13 cellular contexts compared by ENCODE assay signal in the genomic region with DNA sequence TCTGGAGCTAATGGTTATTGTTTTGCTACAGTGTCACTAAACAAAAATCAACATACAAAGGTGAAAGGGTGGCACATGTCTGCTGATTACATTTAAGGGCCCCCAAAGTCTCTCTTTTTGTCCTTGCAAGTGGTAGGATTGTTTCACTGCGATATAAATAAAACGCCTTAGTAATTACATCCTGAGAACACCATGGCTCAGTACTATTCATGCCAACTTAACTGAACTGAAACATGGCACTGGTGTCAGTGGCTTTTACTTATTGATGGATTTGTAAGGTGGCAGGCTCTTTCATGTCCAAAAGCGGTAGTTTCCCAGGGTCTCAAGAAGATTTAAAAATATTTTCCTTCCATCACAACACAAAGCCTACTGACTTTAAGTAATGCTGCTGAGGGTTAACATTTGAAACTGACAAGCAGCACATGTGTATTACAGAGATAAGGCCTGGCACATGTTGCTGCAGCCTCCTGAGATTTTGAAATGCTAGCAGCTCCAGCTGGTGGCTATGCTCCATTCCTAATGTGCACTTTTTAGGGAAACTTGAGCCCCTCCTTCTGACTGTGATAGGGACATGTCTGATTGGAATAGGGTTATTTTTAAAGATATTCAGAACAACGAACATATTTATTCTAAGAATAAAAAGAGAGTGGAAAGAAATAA.
A peak's percentile ranks its signal among the peaks of the same experiment; 100 is the strongest.
DNase-seq lines count a peak whose midpoint lies in the region; ATAC-seq and TF ChIP-seq lines count a peak whose summit lies in the region.
"Had no signal": no experiment of that assay in that cellular context is flagged by ENCODE, and none has a peak within 500 bp of the region (broad histone marks: within the 10 kb centered on the region; RNA-seq: fewer than 3 reads in every experiment).

No MANE protein-coding gene starts in this region.

- no peak for TF ChIP-seq POLR2A in erythroblast (IDR thresholded peaks at IDR 0.05; ENCODE audit: low read length)

- ATAC-seq in Right ventricle myocardium superior (ENCODE audit: poor library complexity) (peak; percentile 97), left lobe of liver (peak; percentile 99), GM21737 (IDR thresholded peaks at IDR 0.05; ENCODE audit: unreplicated experiment) (no peak), HG02642 (IDR thresholded peaks at IDR 0.05; ENCODE audit: poor library complexity, unreplicated experiment) (no peak)
- ATAC-seq: activated naive CD8-positive, alpha-beta T cell treated with anti-CD3 and anti-CD28 coated beads, Interleukin-2, amount 50 U/mL, for 24 hours had no signal

- DNase-seq in Right ventricle myocardium superior: peak; percentile 40
- DNase-seq in cardiac septum (ENCODE audit: low spot score): no peak
- DNase-seq in erythroblast (lab: John Stamatoyannopoulos, UW): peak; percentile 77 to 87
- DNase-seq in left lobe of liver (ENCODE audit: low spot score): peak; percentile 53
- DNase-seq in cortex of kidney (lab: John Stamatoyannopoulos, UW): no peak
- DNase-seq in mucosa of gallbladder (ENCODE audit: low spot score): no peak
- DNase-seq: activated naive CD8-positive, alpha-beta T cell treated with anti-CD3 and anti-CD28 coated beads, Interleukin-2, amount 50 U/mL, for 24 hours; kidney glomerular epithelial cell; NCI-H1105 treated with DMSO at 0.1 percent for 48 hours; NCI-H748 treated with DMSO at 0.1 percent for 48 hours; thyroid gland had no signal

- intact Hi-C loops in Right ventricle myocardium superior (cut with DNase I) (loop anchor here (10.0 kb wide), 1 partner anchor 589 kb away; no protein-coding TSS in a partner anchor), cardiac septum (cut with DNase I) (loop anchor here (5.0 to 10.0 kb wide), 3 partner anchors 81 to 589 kb away; no protein-coding TSS in a partner anchor)

Comparison
In these comparisons a context has a peak if more than half of its experiments do, and no peak if none do; other contexts are left out.
1. DNase-seq: peak in Right ventricle myocardium superior (single experiment), erythroblast (2 of 2) and left lobe of liver (single experiment); none in cardiac septum (single experiment), cortex of kidney (single experiment) and mucosa of gallbladder (single experiment).
2. ATAC-seq: peak in Right ventricle myocardium superior (single experiment) and left lobe of liver (single experiment); none in GM21737 (single experiment) and HG02642 (single experiment).